ENCODE assay signal across 19 cellular contexts in the genomic region with DNA sequence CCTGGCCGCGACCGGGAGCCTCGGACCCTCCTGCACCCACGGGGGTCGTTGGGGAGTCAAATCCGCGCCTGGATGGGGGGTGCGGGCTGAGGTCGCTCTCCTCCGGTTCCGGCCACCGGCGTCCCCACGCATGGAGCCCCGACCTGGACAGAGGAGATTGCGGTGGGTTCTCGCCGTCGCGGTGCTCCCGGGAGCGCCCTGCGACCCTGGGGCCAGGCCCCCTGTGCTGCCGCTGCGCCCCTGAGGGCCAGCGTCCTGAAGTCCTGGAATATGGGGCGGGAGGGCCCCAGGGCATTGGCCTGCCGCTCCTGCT. TPM values are rescaled to one million over a fixed set of nuclear protein-coding genes. Genes with fewer than 3 reads are reported as not detected.
DNase-seq lines count a peak whose midpoint lies in the region; ATAC-seq and TF ChIP-seq lines count a peak whose summit lies in the region.
"Had no signal": no experiment of that assay in that cellular context is flagged by ENCODE, and none has a peak within 500 bp of the region (broad histone marks: within the 10 kb centered on the region; RNA-seq: fewer than 3 reads in every experiment).

No MANE protein-coding gene starts in this region.

- no peak for TF ChIP-seq POLR2A in upper lobe of left lung (IDR thresholded peaks at IDR 0.05)

- ATAC-seq in upper lobe of left lung (ENCODE audit: low FRiP score in 2 of 2) (no peak), HG03457 (IDR thresholded peaks at IDR 0.05; ENCODE audit: unreplicated experiment) (no peak)

- CTCF ChIA-PET in RWPE1 (lab: Yijun Ruan, JAX), result no interaction called here

- peak; percentile 7 for DNase-seq in activated naive CD4-positive, alpha-beta T cell treated with anti-CD3 and anti-CD28 coated beads, Interleukin-2, amount 50 U/mL, for 16 hours
- no peak for DNase-seq in activated naive CD4-positive, alpha-beta T cell (lab: John Stamatoyannopoulos, UW)
- DNase-seq in mesenchymal stem cell (no peak), upper lobe of left lung (no peak), HCEC 1CT (no peak), RWPE1 (ENCODE audit: low spot score) (no peak)
- DNase-seq: activated CD4-positive, alpha-beta memory T cell treated with anti-CD3 and anti-CD28 coated beads, Interleukin-2, amount 10 ng/mL, durations not matched to agents 7 days and 5 days; effector CD4-positive, alpha-beta T cell; GF-D8; kidney glomerular epithelial cell; NCI-H345; thyroid gland had no signal

- H3K23ac ChIP-seq in mesenchymal stem cell (ENCODE audit: low read length in 2 of 2), result no peak overlapping the region

- no peak overlapping the region for H2BK15ac ChIP-seq in mesenchymal stem cell (ENCODE audit: low read depth, poor library complexity, severe bottlenecking)

- no peak for TF ChIP-seq EP300 in upper lobe of left lung (IDR thresholded peaks at IDR 0.05)

- H3K27me3 ChIP-seq in duodenal mucosa (ENCODE audit: control insufficient read depth in 1 of 2, insufficient read depth in 2 of 2, low read length in 2 of 2) (peaks cover 4 to 5% of the 10 kb centered on the region in 2 donors), mesenchymal stem cell (ENCODE audit: control insufficient read depth in 1 of 2, insufficient read depth in 1 of 2, low read length in 2 of 2) (peaks cover 20 to 59% of the 10 kb centered on the region in 2 experiments), upper lobe of left lung (peaks cover 0 to 9% (median 4%) of the 10 kb centered on the region in 4 donors)
- H3K27me3 ChIP-seq: BLaER1 treated with 17β-estradiol and CSF1 and Interleukin-3, amounts not matched to agents 10 nM and 100 nM; pancreas; thyroid gland had no signal

- H2AFZ ChIP-seq in mesenchymal stem cell (ENCODE audit: low read depth, low read length), result peak overlapping the region; percentile 23

- H4K8ac ChIP-seq in mesenchymal stem cell (ENCODE audit: low read length), result no peak overlapping the region

- no peak overlapping the region for H2BK120ac ChIP-seq in mesenchymal stem cell (ENCODE audit: low read depth, low read length)

- H3K9ac ChIP-seq in duodenal mucosa (ENCODE audit: low read depth in 1 of 2, low read length in 2 of 2) (peak overlapping the region; percentile 19 to 38), mesenchymal stem cell (ENCODE audit: low read length) (no peak overlapping the region)
- H3K9ac ChIP-seq: BLaER1 treated with 17β-estradiol and CSF1 and Interleukin-3, amounts not matched to agents 10 nM and 100 nM had no signal

- H3K79me1 ChIP-seq in mesenchymal stem cell (replicated peaks; ENCODE audit: low read length, poor library complexity, severe bottlenecking), result no peaks in the 10 kb centered on the region

- H3K4me3 ChIP-seq in duodenal mucosa (ENCODE audit: low read depth in 1 of 2, low read length in 2 of 2) (no peak overlapping the region), mesenchymal stem cell (ENCODE audit: insufficient read depth in 1 of 2, low read depth in 1 of 2, low read length in 2 of 2) (no peak overlapping the region), upper lobe of left lung (peak overlapping the region in 3 of 4 donors; percentile 0 to 45 (median 40))
- H3K4me3 ChIP-seq: BLaER1 treated with 17β-estradiol and CSF1 and Interleukin-3, amounts not matched to agents 10 nM and 100 nM; pancreas had no signal

- H2BK12ac ChIP-seq in mesenchymal stem cell (ENCODE audit: low read length in 2 of 2), result no peak overlapping the region

- TF ChIP-seq CTCF in upper lobe of left lung (IDR thresholded peaks at IDR 0.05) (no peak), RWPE1 (conservative IDR thresholded peaks at IDR 0.05; ENCODE audit: low read depth) (no peak)

- H3K4me2 ChIP-seq in mesenchymal stem cell (ENCODE audit: low read length, poor library complexity, severe bottlenecking), result no peak overlapping the region

- 50% methylated on average over 29 of the region's 29 CpGs for WGBS in mesenchymal stem cell
- WGBS in upper lobe of left lung, 2 donors, result 37 to 58% methylated on average over 12 to 15 of the region's 29 CpGs

- peaks cover 58 to 74% of the 10 kb centered on the region in 2 donors for H3K4me1 ChIP-seq in duodenal mucosa (ENCODE audit: control insufficient read depth in 1 of 2, insufficient read depth in 2 of 2, low read length in 2 of 2)
- no peaks in the 10 kb centered on the region for H3K4me1 ChIP-seq in mesenchymal stem cell (ENCODE audit: control insufficient read depth, insufficient read depth, low read depth, low read length)
- H3K4me1 ChIP-seq in upper lobe of left lung, result peaks cover 0 to 18% (median 11%) of the 10 kb centered on the region in 4 donors
- H3K4me1 ChIP-seq: pancreas had no signal

- H3K27ac ChIP-seq in duodenal mucosa (ENCODE audit: low read depth, low read length) (no peak overlapping the region), mesenchymal stem cell (ENCODE audit: low read length, poor library complexity, severe bottlenecking) (no peak overlapping the region), upper lobe of left lung (peak overlapping the region in 1 of 4 donors; percentile 10), RWPE1 (no peak overlapping the region)
- H3K27ac ChIP-seq: BLaER1 treated with 17β-estradiol and CSF1 and Interleukin-3, amounts not matched to agents 10 nM and 100 nM; pancreas; thyroid gland; VCaP had no signal

- no peak overlapping the region for H3K4ac ChIP-seq in mesenchymal stem cell (ENCODE audit: low read depth in 1 of 2, low read length in 2 of 2)

- H3K14ac ChIP-seq in mesenchymal stem cell (ENCODE audit: low read length in 2 of 2), result no peak overlapping the region

- H4K91ac ChIP-seq in mesenchymal stem cell (ENCODE audit: low read length), result no peak overlapping the region

- no peaks in the 10 kb centered on the region for H3K36me3 ChIP-seq in duodenal mucosa (ENCODE audit: control insufficient read depth in 1 of 2, insufficient read depth in 2 of 2, low read length in 2 of 2)
- no peaks in the 10 kb centered on the region for H3K36me3 ChIP-seq in mesenchymal stem cell (ENCODE audit: control insufficient read depth in 1 of 2, insufficient read depth in 2 of 2, low read depth in 1 of 2, low read length in 2 of 2)
- H3K36me3 ChIP-seq in upper lobe of left lung, result no peaks in the 10 kb centered on the region
- H3K36me3 ChIP-seq: BLaER1 treated with 17β-estradiol and CSF1 and Interleukin-3, amounts not matched to agents 10 nM and 100 nM; pancreas; thyroid gland had no signal

- H3K18ac ChIP-seq in mesenchymal stem cell (ENCODE audit: low read depth in 1 of 2, low read length in 2 of 2), result no peak overlapping the region

- H2AK5ac ChIP-seq in mesenchymal stem cell (ENCODE audit: low read length, severe bottlenecking), result no peak overlapping the region

- H3K9me3 ChIP-seq in duodenal mucosa (ENCODE audit: control insufficient read depth in 1 of 2, low read length in 2 of 2), result no peaks in the 10 kb centered on the region
- H3K9me3 ChIP-seq in mesenchymal stem cell (ENCODE audit: control insufficient read depth, low read length), result no peaks in the 10 kb centered on the region
- no peaks in the 10 kb centered on the region for H3K9me3 ChIP-seq in upper lobe of left lung
- H3K9me3 ChIP-seq: BLaER1 treated with 17β-estradiol and CSF1 and Interleukin-3, amounts not matched to agents 10 nM and 100 nM; pancreas; thyroid gland had no signal

- no peak overlapping the region for H2BK5ac ChIP-seq in mesenchymal stem cell (ENCODE audit: low read depth, low read length, poor library complexity, severe bottlenecking)

- POLR2A ChIA-PET in RWPE1 (lab: Yijun Ruan, JAX; ENCODE audit: low non-redundant PET), result no interaction called here

RNA-seq across cellular contexts. Expression of a gene that starts 0.3 kb away (rescaled TPM):
- polyA plus RNA-seq in mesenchymal stem cell (2013, experiment 1 of 2), result not detected
- polyA plus RNA-seq in mesenchymal stem cell (2013, experiment 2 of 2), result not detected
- 10 to 100 TPM in 3 of 6 donors, 1 to 10 TPM in 2, not detected in 1; 5.2 to 14.7 (median 12.5) TPM for total RNA-seq in upper lobe of left lung
- total RNA-seq: A172; activated CD4-positive, alpha-beta memory T cell treated with anti-CD3 and anti-CD28 coated beads, Interleukin-2, amount 10 ng/mL, durations not matched to agents 7 days and 5 days; myocyte had no signal

RNA-seq across cellular contexts. Expression of a gene that starts 52.5 kb away (rescaled TPM):
- polyA plus RNA-seq in mesenchymal stem cell (2013, experiment 1 of 2), result 1.7 TPM
- 1.7 TPM for polyA plus RNA-seq in mesenchymal stem cell (2013, experiment 2 of 2)
- total RNA-seq in upper lobe of left lung, result 1 to 10 TPM; 1.8 to 7.3 (median 3.5) TPM
- total RNA-seq: myocyte had no signal

Comparison
In these comparisons a context has a peak if more than half of its experiments do, and no peak if none do; other contexts are left out.
1. H3K4me3 ChIP-seq: peak in upper lobe of left lung (3 of 4); none in duodenal mucosa (0 of 2) and mesenchymal stem cell (0 of 2).